16 cellular contexts compared by ENCODE assay signal in genomic region chr18:76679259-76679658, GRCh38.
DNase-seq lines count a peak whose midpoint lies in the region; ATAC-seq and TF ChIP-seq lines count a peak whose summit lies in the region.
"Had no signal": no experiment of that assay in that cellular context is flagged by ENCODE, and none has a peak within 500 bp of the region (broad histone marks: within the 10 kb centered on the region; RNA-seq: fewer than 3 reads in every experiment).

No MANE protein-coding gene starts in this region.

- H3K4me3 ChIP-seq in brain microvascular endothelial cell (ENCODE audit: low read depth, low read length) = no peak overlapping the region
- no peak overlapping the region for H3K4me3 ChIP-seq in neural progenitor cell
- H3K4me3 ChIP-seq: mucosa of descending colon, pancreas, suprapubic skin had no signal

- no peaks in the 10 kb centered on the region for H3K36me3 Mint-ChIP-seq in neural progenitor cell
- no peaks in the 10 kb centered on the region for H3K36me3 Mint-ChIP-seq in HFFc6 (ENCODE audit: low read depth)

- H3K27ac ChIP-seq in brain microvascular endothelial cell = no peak overlapping the region
- H3K27ac ChIP-seq in neural progenitor cell = no peak overlapping the region
- H3K27ac ChIP-seq: epithelial cell of prostate, pancreas, suprapubic skin had no signal

- H3K79me2 ChIP-seq in neural progenitor cell (ENCODE audit: low read depth) = no peaks in the 10 kb centered on the region

- peaks cover 16% of the 10 kb centered on the region for H3F3A ChIP-seq in neural progenitor cell (ENCODE audit: low read depth)

- POLR2A ChIA-PET in HEK293T (lab: Yijun Ruan, JAX) = no interaction called here

- ATAC-seq in GM19328 (IDR thresholded peaks at IDR 0.05; ENCODE audit: unreplicated experiment) (no peak), left lobe of liver (no peak)
- ATAC-seq: mucosa of descending colon, pancreas had no signal

- in situ Hi-C loops in brain microvascular endothelial cell (cut with HindIII; ENCODE audit: low pct_ligation_motif_present, low sequenced_read_pairs) = no loop called here

- TF ChIP-seq CTCF in brain microvascular endothelial cell (IDR thresholded peaks at IDR 0.05; ENCODE audit: low read depth, low read length, missing control alignments) = peak; percentile 24
- peak; percentile 22 for TF ChIP-seq CTCF in neural progenitor cell (IDR thresholded peaks at IDR 0.05)
- no peak for TF ChIP-seq CTCF in HFFc6 (IDR thresholded peaks at IDR 0.05)

- H3K27me3 ChIP-seq in brain microvascular endothelial cell (replicated peaks) = no peaks in the 10 kb centered on the region
- H3K27me3 ChIP-seq in neural progenitor cell = no peaks in the 10 kb centered on the region
- H3K27me3 ChIP-seq: pancreas had no signal

- H2AFZ ChIP-seq in neural progenitor cell (replicated peaks) = no peak overlapping the region

- H3K4me1 Mint-ChIP-seq in neural progenitor cell (peaks cover 25% of the 10 kb centered on the region), HFFc6 (ENCODE audit: low read depth) (no peaks in the 10 kb centered on the region)
- H3K4me1 Mint-ChIP-seq: activated CD4-positive, alpha-beta T cell treated with anti-CD3 and anti-CD28 coated beads, Interleukin-2, amount 10 ng/mL, durations not matched to agents 7 days and 5 days; B cell had no signal

- H3K4me3 Mint-ChIP-seq in neural progenitor cell = no peak overlapping the region
- H3K4me3 Mint-ChIP-seq in HFFc6 = no peak overlapping the region
- H3K4me3 Mint-ChIP-seq: activated CD4-positive, alpha-beta T cell treated with anti-CD3 and anti-CD28 coated beads, Interleukin-2, amount 10 ng/mL, durations not matched to agents 7 days and 5 days; activated T-cell treated with anti-CD3 and anti-CD28 coated beads, Interleukin-2, amount 50 U/mL, for 24 hours; B cell; T-helper 1 cell treated with Interleukin-12 subunit alpha and Interleukin-12 subunit beta and Interleukin-4 antibody, amounts not matched to agents 30 μg/mL and 1 μg/mL, for 36 hours had no signal

- H3K9ac ChIP-seq in neural progenitor cell = no peak overlapping the region

- H3K27me3 Mint-ChIP-seq in neural progenitor cell (ENCODE audit: insufficient read depth, low read depth) (peaks cover 8% of the 10 kb centered on the region), HFFc6 (ENCODE audit: insufficient read depth) (peaks cover 33% of the 10 kb centered on the region)

- CTCF ChIA-PET in HEK293T (lab: Yijun Ruan, JAX) = no interaction called here

- peak overlapping the region; percentile 16 for H3K4me2 ChIP-seq in neural progenitor cell

- no peaks in the 10 kb centered on the region for H3K36me3 ChIP-seq in brain microvascular endothelial cell (replicated peaks)
- H3K36me3 ChIP-seq in neural progenitor cell = no peaks in the 10 kb centered on the region
- H3K36me3 ChIP-seq: pancreas, suprapubic skin had no signal

- peak overlapping the region; percentile 93 for H3K27ac Mint-ChIP-seq in neural progenitor cell
- H3K27ac Mint-ChIP-seq in HFFc6 = no peak overlapping the region
- H3K27ac Mint-ChIP-seq: activated CD4-positive, alpha-beta T cell treated with anti-CD3 and anti-CD28 coated beads, Interleukin-2, amount 10 ng/mL, durations not matched to agents 7 days and 5 days; activated T-cell treated with anti-CD3 and anti-CD28 coated beads, Interleukin-2, amount 50 U/mL, for 24 hours; B cell; T-helper 1 cell treated with Interleukin-12 subunit alpha and Interleukin-12 subunit beta and Interleukin-4 antibody, amounts not matched to agents 30 μg/mL and 1 μg/mL, for 36 hours had no signal

- DNase-seq in HEK293T (ENCODE audit: extremely low spot score) (peak; percentile 37), NCI-H2107 (lab: John Stamatoyannopoulos, UW) (peak; percentile 78), brain microvascular endothelial cell (no peak), neural progenitor cell (ENCODE audit: low spot score) (peak; percentile 56), HFFc6 (no peak), left lobe of liver (ENCODE audit: low spot score) (no peak)
- DNase-seq: activated CD4-positive, alpha-beta T cell treated with anti-CD3 and anti-CD28 coated beads, Interleukin-2, amount 10 ng/mL, durations not matched to agents 7 days and 5 days; activated T-cell treated with anti-CD3 and anti-CD28 coated beads, Interleukin-2, amount 50 U/mL, for 24 hours; cerebellar nuclear complex; mucosa of descending colon; pancreas had no signal

- no peaks in the 10 kb centered on the region for H3K9me3 ChIP-seq in neural progenitor cell (ENCODE audit: low read depth)
- H3K9me3 ChIP-seq: mucosa of descending colon, pancreas, suprapubic skin had no signal

- no peaks in the 10 kb centered on the region for H3K9me3 Mint-ChIP-seq in neural progenitor cell
- no peaks in the 10 kb centered on the region for H3K9me3 Mint-ChIP-seq in HFFc6
- H3K9me3 Mint-ChIP-seq: activated CD4-positive, alpha-beta T cell treated with anti-CD3 and anti-CD28 coated beads, Interleukin-2, amount 10 ng/mL, durations not matched to agents 7 days and 5 days; activated T-cell treated with anti-CD3 and anti-CD28 coated beads, Interleukin-2, amount 50 U/mL, for 24 hours; T-helper 1 cell treated with Interleukin-12 subunit alpha and Interleukin-12 subunit beta and Interleukin-4 antibody, amounts not matched to agents 30 μg/mL and 1 μg/mL, for 36 hours had no signal

- H3K4me1 ChIP-seq in neural progenitor cell = peaks cover 20% of the 10 kb centered on the region
- H3K4me1 ChIP-seq: pancreas, suprapubic skin had no signal

- H4K20me1 ChIP-seq in neural progenitor cell (ENCODE audit: low read depth) = no peaks in the 10 kb centered on the region

TF ChIP-seq in HEK293T, 16 proteins besides CTCF, POLR2A, EP300 and RAD21:
- no peak for TF ChIP-seq HDGF (IDR thresholded peaks at IDR 0.05; ENCODE audit: borderline replicate concordance)

Comparison
In these comparisons a context has a peak if more than half of its experiments do, and no peak if none do; other contexts are left out.
1. DNase-seq: peak in HEK293T (single experiment), NCI-H2107 (single experiment) and neural progenitor cell (single experiment); none in brain microvascular endothelial cell (single experiment), HFFc6 (single experiment) and left lobe of liver (single experiment).